Comparison of ENCODE assay signal across 37 cellular contexts in genomic region chr5:168695436-168695835, GRCh38.
"Had no signal": no experiment of that assay in that cellular context is flagged by ENCODE, and none has a peak within 500 bp of the region (broad histone marks: within the 10 kb centered on the region; RNA-seq: fewer than 3 reads in every experiment).

No MANE protein-coding gene starts in this region.

- H3K4me3 ChIP-seq: adrenal gland, ascending aorta, body of pancreas, breast epithelium, cardiac muscle cell had no signal

- H3K36me3 ChIP-seq: adrenal gland, ascending aorta, brain microvascular endothelial cell, breast epithelium had no signal

- H3K27ac ChIP-seq: ascending aorta, body of pancreas, brain microvascular endothelial cell, cardiac muscle cell had no signal

- H3K27me3 ChIP-seq: adrenal gland, ascending aorta, body of pancreas, brain microvascular endothelial cell, breast epithelium, cardiac muscle cell had no signal

- H3K4me3 Mint-ChIP-seq: activated naive CD4-positive, alpha-beta T cell treated with anti-CD3 and anti-CD28 coated beads for 36 hours; activated naive CD4-positive, alpha-beta T cell treated with anti-CD3 and anti-CD28 coated beads, Interleukin-2, amount 10 ng/mL, durations not matched to agents 7 days and 5 days; activated naive CD4-positive, alpha-beta T cell treated with anti-CD3 and anti-CD28 coated beads, Interleukin-2, amount 50 U/mL, for 24 hours; activated naive CD8-positive, alpha-beta T cell; activated naive CD8-positive, alpha-beta T cell treated with anti-CD3 and anti-CD28 coated beads for 36 hours; activated naive CD8-positive, alpha-beta T cell treated with anti-CD3 and anti-CD28 coated beads, Interleukin-2, amount 10 ng/mL, durations not matched to agents 7 days and 5 days; activated naive CD8-positive, alpha-beta T cell treated with anti-CD3 and anti-CD28 coated beads, Interleukin-2, amount 50 U/mL, for 24 hours; activated T-cell treated with anti-CD3 and anti-CD28 coated beads, Interleukin-2, amount 50 U/mL, for 24 hours; activated T-cell treated with anti-CD3 and anti-CD28 coated beads, Interleukin-2, amount 50 U/mL, for 4 hours; activated T-cell treated with anti-CD3 and anti-CD28 coated beads, Interleukin-2, amount 50 U/mL, for 72 hours; activated T-helper 1 cell treated with anti-CD3 and anti-CD28 coated beads, Interleukin-12 subunit alpha, Interleukin-12 subunit beta, Interleukin-2, Interleukin-4 antibody, amounts not matched to agents 30 ng/mL and 10 ng/mL and 1 ng/mL, durations not matched to agents 14 hours and 24 hours and 36 hours; activated T-helper 17 cell treated with anti-CD3 and anti-CD28 coated beads, Interleukin-2, amount 50 U/mL, for 72 hours; brain; central memory CD8-positive, alpha-beta T cell had no signal

- DNase-seq: activated effector memory CD4-positive, alpha-beta T cell treated with anti-CD3 and anti-CD28 coated beads, Interleukin-2, amount 50 U/mL, for 16 hours; activated effector memory CD4-positive, alpha-beta T cell treated with Interleukin-2 at 50 U/mL for 16 hours; activated gamma-delta T cell; activated gamma-delta T cell treated with Interleukin-2 at 50 U/mL for 16 hours; activated naive CD4-positive, alpha-beta T cell; activated naive CD4-positive, alpha-beta T cell treated with anti-CD3 and anti-CD28 coated beads for 36 hours; activated naive CD4-positive, alpha-beta T cell treated with anti-CD3 and anti-CD28 coated beads, Interleukin-2, amount 10 ng/mL, durations not matched to agents 7 days and 5 days; activated naive CD4-positive, alpha-beta T cell treated with anti-CD3 and anti-CD28 coated beads, Interleukin-2, amount 50 U/mL, for 16 hours; activated naive CD4-positive, alpha-beta T cell treated with Interleukin-2 at 50 U/mL for 16 hours; activated naive CD8-positive, alpha-beta T cell treated with anti-CD3 and anti-CD28 coated beads for 36 hours; activated naive CD8-positive, alpha-beta T cell treated with anti-CD3 and anti-CD28 coated beads, Interleukin-2, amount 10 ng/mL, durations not matched to agents 7 days and 5 days; activated naive CD8-positive, alpha-beta T cell treated with anti-CD3 and anti-CD28 coated beads, Interleukin-2, amount 50 U/mL, for 24 hours; activated T-cell treated with anti-CD3 and anti-CD28 coated beads, Interleukin-2, amount 50 U/mL, for 24 hours; activated T-cell treated with anti-CD3 and anti-CD28 coated beads, Interleukin-2, amount 50 U/mL, for 4 hours; activated T-cell treated with anti-CD3 and anti-CD28 coated beads, Interleukin-2, amount 50 U/mL, for 48 hours; activated T-cell treated with anti-CD3 and anti-CD28 coated beads, Interleukin-2, amount 50 U/mL, for 72 hours; adrenal gland; amniotic stem cell; amygdala; anterior cingulate cortex; aorta; body of pancreas; brain microvascular endothelial cell; caudate nucleus; central memory CD4-positive, alpha-beta T cell; cerebellar nuclear complex had no signal

- H3K27ac Mint-ChIP-seq: activated naive CD4-positive, alpha-beta T cell treated with anti-CD3 and anti-CD28 coated beads for 36 hours; activated naive CD4-positive, alpha-beta T cell treated with anti-CD3 and anti-CD28 coated beads, Interleukin-2, amount 10 ng/mL, durations not matched to agents 7 days and 5 days; activated naive CD4-positive, alpha-beta T cell treated with anti-CD3 and anti-CD28 coated beads, Interleukin-2, amount 50 U/mL, for 24 hours; activated naive CD4-positive, alpha-beta T cell treated with anti-CD3 and anti-CD28 coated beads, Interleukin-2, amount 50 U/mL, for 72 hours; activated naive CD8-positive, alpha-beta T cell; activated naive CD8-positive, alpha-beta T cell treated with anti-CD3 and anti-CD28 coated beads for 36 hours; activated naive CD8-positive, alpha-beta T cell treated with anti-CD3 and anti-CD28 coated beads, Interleukin-2, amount 10 ng/mL, durations not matched to agents 7 days and 5 days; activated naive CD8-positive, alpha-beta T cell treated with anti-CD3 and anti-CD28 coated beads, Interleukin-2, amount 50 U/mL, for 24 hours; activated T-cell treated with anti-CD3 and anti-CD28 coated beads, Interleukin-2, amount 50 U/mL, for 24 hours; activated T-cell treated with anti-CD3 and anti-CD28 coated beads, Interleukin-2, amount 50 U/mL, for 72 hours; activated T-helper 1 cell treated with anti-CD3 and anti-CD28 coated beads, Interleukin-12 subunit alpha, Interleukin-12 subunit beta, Interleukin-2, Interleukin-4 antibody, amounts not matched to agents 30 ng/mL and 10 ng/mL and 1 ng/mL, durations not matched to agents 14 hours and 24 hours and 36 hours; activated T-helper 17 cell treated with anti-CD3 and anti-CD28 coated beads, Interleukin-2, amount 50 U/mL, for 72 hours; activated T-helper 2 cell treated with anti-CD3 and anti-CD28 coated beads, Interferon-gamma antibody, Interleukin-2, Interleukin-4, amounts not matched to agents 10 μg/mL and 5 μg/mL and 100 μg/mL, durations not matched to agents 14 hours and 24 hours and 36 hours; brain had no signal

- H3K27me3 Mint-ChIP-seq: activated naive CD8-positive, alpha-beta T cell treated with anti-CD3 and anti-CD28 coated beads for 36 hours; activated T-cell treated with anti-CD3 and anti-CD28 coated beads, Interleukin-2, amount 50 U/mL, for 24 hours had no signal

- H3K36me3 Mint-ChIP-seq: activated naive CD4-positive, alpha-beta T cell treated with anti-CD3 and anti-CD28 coated beads, Interleukin-2, amount 10 ng/mL, durations not matched to agents 7 days and 5 days; activated naive CD4-positive, alpha-beta T cell treated with anti-CD3 and anti-CD28 coated beads, Interleukin-2, amount 50 U/mL, for 24 hours; activated naive CD4-positive, alpha-beta T cell treated with anti-CD3 and anti-CD28 coated beads, Interleukin-2, amount 50 U/mL, for 72 hours; activated naive CD8-positive, alpha-beta T cell; activated naive CD8-positive, alpha-beta T cell treated with anti-CD3 and anti-CD28 coated beads for 36 hours; activated naive CD8-positive, alpha-beta T cell treated with anti-CD3 and anti-CD28 coated beads, Interleukin-2, amount 10 ng/mL, durations not matched to agents 7 days and 5 days had no signal

- H3K9me3 Mint-ChIP-seq: activated naive CD4-positive, alpha-beta T cell treated with anti-CD3 and anti-CD28 coated beads for 36 hours; activated naive CD4-positive, alpha-beta T cell treated with anti-CD3 and anti-CD28 coated beads, Interleukin-2, amount 10 ng/mL, durations not matched to agents 7 days and 5 days; activated naive CD4-positive, alpha-beta T cell treated with anti-CD3 and anti-CD28 coated beads, Interleukin-2, amount 50 U/mL, for 24 hours; activated naive CD4-positive, alpha-beta T cell treated with anti-CD3 and anti-CD28 coated beads, Interleukin-2, amount 50 U/mL, for 72 hours; activated naive CD8-positive, alpha-beta T cell treated with anti-CD3 and anti-CD28 coated beads for 36 hours; activated naive CD8-positive, alpha-beta T cell treated with anti-CD3 and anti-CD28 coated beads, Interleukin-2, amount 10 ng/mL, durations not matched to agents 7 days and 5 days; activated naive CD8-positive, alpha-beta T cell treated with anti-CD3 and anti-CD28 coated beads, Interleukin-2, amount 50 U/mL, for 24 hours; activated T-cell treated with anti-CD3 and anti-CD28 coated beads, Interleukin-2, amount 50 U/mL, for 24 hours; activated T-cell treated with anti-CD3 and anti-CD28 coated beads, Interleukin-2, amount 50 U/mL, for 4 hours; activated T-cell treated with anti-CD3 and anti-CD28 coated beads, Interleukin-2, amount 50 U/mL, for 72 hours; activated T-helper 1 cell treated with anti-CD3 and anti-CD28 coated beads, Interleukin-12 subunit alpha, Interleukin-12 subunit beta, Interleukin-2, Interleukin-4 antibody, amounts not matched to agents 30 ng/mL and 10 ng/mL and 1 ng/mL, durations not matched to agents 14 hours and 24 hours and 36 hours; activated T-helper 17 cell treated with anti-CD3 and anti-CD28 coated beads, Interleukin-2, amount 50 U/mL, for 72 hours; activated T-helper 2 cell treated with anti-CD3 and anti-CD28 coated beads, Interferon-gamma antibody, Interleukin-2, Interleukin-4, amounts not matched to agents 10 μg/mL and 5 μg/mL and 100 μg/mL, durations not matched to agents 14 hours and 24 hours and 36 hours; brain; central memory CD8-positive, alpha-beta T cell had no signal

- H3K4me1 Mint-ChIP-seq: activated naive CD4-positive, alpha-beta T cell treated with anti-CD3 and anti-CD28 coated beads, Interleukin-2, amount 10 ng/mL, durations not matched to agents 7 days and 5 days; activated naive CD4-positive, alpha-beta T cell treated with anti-CD3 and anti-CD28 coated beads, Interleukin-2, amount 50 U/mL, for 24 hours; activated naive CD8-positive, alpha-beta T cell treated with anti-CD3 and anti-CD28 coated beads for 36 hours; activated naive CD8-positive, alpha-beta T cell treated with anti-CD3 and anti-CD28 coated beads, Interleukin-2, amount 10 ng/mL, durations not matched to agents 7 days and 5 days; activated naive CD8-positive, alpha-beta T cell treated with anti-CD3 and anti-CD28 coated beads, Interleukin-2, amount 50 U/mL, for 24 hours; activated T-helper 17 cell treated with anti-CD3 and anti-CD28 coated beads, Interleukin-2, amount 50 U/mL, for 72 hours; brain; central memory CD8-positive, alpha-beta T cell had no signal

- ATAC-seq: activated naive CD4-positive, alpha-beta T cell treated with anti-CD3 and anti-CD28 coated beads, Interleukin-2, amount 50 U/mL, for 72 hours; activated naive CD8-positive, alpha-beta T cell treated with anti-CD3 and anti-CD28 coated beads, Interleukin-2, amount 50 U/mL, for 24 hours; activated T-cell treated with anti-CD3 and anti-CD28 coated beads, Interleukin-2, amount 50 U/mL, for 4 hours; activated T-cell treated with anti-CD3 and anti-CD28 coated beads, Interleukin-2, amount 50 U/mL, for 72 hours; activated T-helper 17 cell treated with anti-CD3 and anti-CD28 coated beads, Interleukin-2, amount 50 U/mL, for 72 hours; body of pancreas had no signal

- H3K9me3 ChIP-seq: adrenal gland, ascending aorta, body of pancreas, breast epithelium had no signal

- H3K4me1 ChIP-seq: body of pancreas had no signal
